6 cellular contexts compared by ENCODE assay signal in genomic region chr6:41071501-41071922, GRCh38. TPM values are rescaled to one million over a fixed set of nuclear protein-coding genes. Genes with fewer than 3 reads are reported as not detected.
DNase-seq lines count a peak whose midpoint lies in the region; TF ChIP-seq lines count a peak whose summit lies in the region.

No MANE protein-coding gene starts in this region.

- H3K27me3 ChIP-seq in MM.1S (replicated peaks; ENCODE audit: insufficient read depth, low read length) = no peaks in the 10 kb centered on the region
- no peaks in the 10 kb centered on the region for H3K27me3 ChIP-seq in endodermal cell (ENCODE audit: control insufficient read depth, insufficient read depth, low read length, poor library complexity, severe bottlenecking)
- no peaks in the 10 kb centered on the region for H3K27me3 ChIP-seq in smooth muscle cell (ENCODE audit: low read depth)

- no peaks in the 10 kb centered on the region for H3K9me2 ChIP-seq in MM.1S (replicated peaks; ENCODE audit: insufficient read depth, low read length)

- no peaks in the 10 kb centered on the region for H3K9me3 ChIP-seq in MM.1S (replicated peaks; ENCODE audit: insufficient read depth, low read length)
- no peaks in the 10 kb centered on the region for H3K9me3 ChIP-seq in endodermal cell (ENCODE audit: control insufficient read depth, low read length)
- H3K9me3 ChIP-seq in smooth muscle cell (replicated peaks; ENCODE audit: low read depth) = no peaks in the 10 kb centered on the region

- H3K4me3 ChIP-seq in MM.1S (ENCODE audit: low read length) = peak overlapping the region; percentile 95
- peak overlapping the region; percentile 89 for H3K4me3 ChIP-seq in endodermal cell (ENCODE audit: low read length)
- peak overlapping the region; percentile 73 for H3K4me3 ChIP-seq in smooth muscle cell

- H3K27ac Mint-ChIP-seq in endodermal cell = peak overlapping the region; percentile 98

- peak overlapping the region; percentile 99 for H3K9ac ChIP-seq in MM.1S (ENCODE audit: low read length)
- peak overlapping the region; percentile 93 for H3K9ac ChIP-seq in endodermal cell (ENCODE audit: extremely low read depth, low read length, poor library complexity, severe bottlenecking)
- H3K9ac ChIP-seq in smooth muscle cell (ENCODE audit: low read depth) = peak overlapping the region; percentile 90

- H3K4me2 ChIP-seq in MM.1S (ENCODE audit: low read depth, low read length) (peak overlapping the region; percentile 68), smooth muscle cell (peak overlapping the region; percentile 96)

- no peaks in the 10 kb centered on the region for H3K9me3 Mint-ChIP-seq in endodermal cell

- H3F3A ChIP-seq in MM.1S (ENCODE audit: insufficient read depth, low read length) = peaks cover 23% of the 10 kb centered on the region
- peaks cover 3% of the 10 kb centered on the region for H3F3A ChIP-seq in smooth muscle cell (ENCODE audit: low read depth)

- WGBS in endodermal cell (ENCODE audit: insufficient coverage in 1 of 2, insufficient read length in 1 of 2), 2 experiments = 1% methylated on average over 10 to 16 of the region's 16 CpGs
- 3% methylated on average over 16 of the region's 16 CpGs for WGBS in smooth muscle cell (ENCODE audit: low lambda C conversion rate)

- DNase-seq in DMS114 treated with DMSO at 0.1 percent for 48 hours (lab: John Stamatoyannopoulos, UW; ENCODE audit: unreplicated experiment) = peak; percentile 53
- DNase-seq in MM.1S = peak; percentile 72
- DNase-seq in endodermal cell = no peak
- no peak for DNase-seq in smooth muscle cell (lab: John Stamatoyannopoulos, UW; ENCODE audit: unreplicated experiment)
- DNase-seq in COLO668 (lab: John Stamatoyannopoulos, UW; ENCODE audit: unreplicated experiment) = no peak
- no peak for DNase-seq in NCI-H1436 treated with DMSO at 0.1 percent for 48 hours (lab: John Stamatoyannopoulos, UW)

- H3K79me2 ChIP-seq in MM.1S (ENCODE audit: low read length) (peaks cover 42% of the 10 kb centered on the region), smooth muscle cell (ENCODE audit: low read depth) (peaks cover 31% of the 10 kb centered on the region)

- H3K4me1 ChIP-seq in MM.1S (ENCODE audit: low read length) = peaks cover 2% of the 10 kb centered on the region; the same call in 1 of the 2 replicates
- peaks cover 6% of the 10 kb centered on the region for H3K4me1 ChIP-seq in endodermal cell (ENCODE audit: control insufficient read depth, insufficient read depth, low read length)
- H3K4me1 ChIP-seq in smooth muscle cell (ENCODE audit: low read depth) = peaks cover 31% of the 10 kb centered on the region

- TF ChIP-seq CTCF in MM.1S (IDR thresholded peaks at IDR 0.05; ENCODE audit: low read length) = no peak
- no peak for TF ChIP-seq CTCF in endodermal cell (conservative IDR thresholded peaks at IDR 0.05)
- TF ChIP-seq CTCF in smooth muscle cell (IDR thresholded peaks at IDR 0.05; ENCODE audit: borderline replicate concordance, insufficient read depth, poor library complexity, severe bottlenecking) = no peak

- peaks cover 16% of the 10 kb centered on the region for H3K36me3 Mint-ChIP-seq in endodermal cell (ENCODE audit: low read depth)

- H4K20me1 ChIP-seq in MM.1S (ENCODE audit: insufficient read depth, low read length) (no peaks in the 10 kb centered on the region), smooth muscle cell (ENCODE audit: low read depth) (peaks cover 29% of the 10 kb centered on the region)

- H3K27ac ChIP-seq in MM.1S (ENCODE audit: low read length) (peak overlapping the region; percentile 99), endodermal cell (ENCODE audit: low read depth, low read length) (peak overlapping the region; percentile 97), smooth muscle cell (ENCODE audit: low read depth) (peak overlapping the region; percentile 94)

- H3K36me3 ChIP-seq in MM.1S (replicated peaks; ENCODE audit: insufficient read depth, low read length) (no peaks in the 10 kb centered on the region), endodermal cell (ENCODE audit: control insufficient read depth, insufficient read depth, low read length) (peaks cover 33% of the 10 kb centered on the region), smooth muscle cell (ENCODE audit: low read depth) (no peaks in the 10 kb centered on the region)

- H3K4me3 Mint-ChIP-seq in endodermal cell = peak overlapping the region; percentile 78

- peaks cover 42% of the 10 kb centered on the region for H3K4me1 Mint-ChIP-seq in endodermal cell

- H2AFZ ChIP-seq in MM.1S (ENCODE audit: low read length) = peak overlapping the region; percentile 84
- peak overlapping the region; percentile 93 for H2AFZ ChIP-seq in smooth muscle cell (ENCODE audit: low read depth)

- H3K27me3 Mint-ChIP-seq in endodermal cell (ENCODE audit: insufficient read depth) = no peaks in the 10 kb centered on the region

RNA-seq across cellular contexts. Expression of gene OARD1, which starts 0.6 kb away (rescaled TPM):
- total RNA-seq in endodermal cell (10 to 100 TPM; 33.8 to 40.7 TPM), smooth muscle cell (15.0 and 18.5 TPM in 2 replicates)
- polyA plus RNA-seq in endodermal cell (2013, experiment 1 of 2) = 52.4 TPM
- 43.3 TPM for polyA plus RNA-seq in endodermal cell (2013, experiment 2 of 2)
- 21.2 and 27.2 TPM in 2 replicates for polyA plus RNA-seq in smooth muscle cell

RNA-seq across cellular contexts. Expression of gene NFYA, which starts 1.3 kb away (rescaled TPM):
- total RNA-seq in endodermal cell (10 to 100 TPM; 44.8 to 45.8 TPM), smooth muscle cell (40.2 and 43.5 TPM in 2 replicates)
- polyA plus RNA-seq in endodermal cell (2013, experiment 1 of 2) = 50.5 TPM
- 45.9 TPM for polyA plus RNA-seq in endodermal cell (2013, experiment 2 of 2)
- 20.6 and 22.4 TPM in 2 replicates for polyA plus RNA-seq in smooth muscle cell

RNA-seq across cellular contexts. Expression of gene APOBEC2, which starts 18.5 kb away (rescaled TPM):
- total RNA-seq in endodermal cell (under 1 TPM in 1 of 2 donors, not detected in 1; 0.31 TPM), smooth muscle cell (1.0 TPM in 1 of 2 replicates, not detected in the other)
- polyA plus RNA-seq in endodermal cell (2013, experiment 1 of 2) = not detected
- not detected for polyA plus RNA-seq in endodermal cell (2013, experiment 2 of 2)
- polyA plus RNA-seq in smooth muscle cell = 1.2 and 1.6 TPM in 2 replicates

RNA-seq across cellular contexts. Expression of gene TSPO2, which starts 29.2 kb away (rescaled TPM):
- total RNA-seq in endodermal cell (not detected), smooth muscle cell (not detected in 2 replicates)
- polyA plus RNA-seq in endodermal cell (2013, experiment 1 of 2) = not detected
- not detected for polyA plus RNA-seq in endodermal cell (2013, experiment 2 of 2)
- not detected in 2 replicates for polyA plus RNA-seq in smooth muscle cell

RNA-seq across cellular contexts. Expression of gene UNC5CL, which starts 32.5 kb away (rescaled TPM):
- 1 to 10 TPM; 3.8 to 4.7 TPM for total RNA-seq in endodermal cell
- polyA plus RNA-seq in endodermal cell (2013, experiment 1 of 2) = 2.5 TPM
- polyA plus RNA-seq in endodermal cell (2013, experiment 2 of 2) = 2.5 TPM
- total RNA-seq in smooth muscle cell = 0.63 and 3.4 TPM in 2 replicates
- polyA plus RNA-seq in smooth muscle cell = 1.1 and 1.3 TPM in 2 replicates

Comparison
In these comparisons a context has a peak if more than half of its experiments do, and no peak if none do; other contexts are left out.
1. DNase-seq: peak in DMS114 treated with DMSO at 0.1 percent for 48 hours (single experiment) and MM.1S (single experiment); none in endodermal cell (single experiment), smooth muscle cell (single experiment), COLO668 (single experiment) and NCI-H1436 treated with DMSO at 0.1 percent for 48 hours (single experiment).
2. Peak in every context shown above with its lines, with median percentiles within 50 percentile points of each other: H3K27ac ChIP-seq, H3K4me3 ChIP-seq and H3K9ac ChIP-seq.